2 cellular contexts compared by ENCODE assay signal in the genomic region with DNA sequence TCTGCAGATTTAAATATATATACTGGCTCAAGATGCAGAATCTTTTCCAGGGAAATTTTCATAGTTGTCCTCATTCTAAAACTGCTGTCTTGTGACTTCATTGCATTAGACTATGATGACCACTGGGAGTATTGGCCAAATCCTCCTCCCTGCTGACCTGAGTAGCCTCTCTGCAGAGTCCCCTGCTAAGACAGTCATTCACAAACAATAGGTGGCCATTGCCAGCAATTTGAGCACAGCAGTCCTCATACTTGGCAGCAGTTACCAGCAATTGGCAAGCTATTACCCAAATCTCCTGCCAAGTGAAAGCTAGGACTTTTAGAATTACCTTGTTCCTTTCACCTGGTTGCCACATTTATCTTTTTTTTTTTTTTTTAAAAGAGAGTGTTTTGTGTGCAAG.
TF ChIP-seq lines count a peak whose summit lies in the region.

No MANE protein-coding gene starts in this region.

TF ChIP-seq in liver, 16 proteins besides CTCF, POLR2A, EP300 and RAD21 (continued from another document):
- TF ChIP-seq, protein P1, sequence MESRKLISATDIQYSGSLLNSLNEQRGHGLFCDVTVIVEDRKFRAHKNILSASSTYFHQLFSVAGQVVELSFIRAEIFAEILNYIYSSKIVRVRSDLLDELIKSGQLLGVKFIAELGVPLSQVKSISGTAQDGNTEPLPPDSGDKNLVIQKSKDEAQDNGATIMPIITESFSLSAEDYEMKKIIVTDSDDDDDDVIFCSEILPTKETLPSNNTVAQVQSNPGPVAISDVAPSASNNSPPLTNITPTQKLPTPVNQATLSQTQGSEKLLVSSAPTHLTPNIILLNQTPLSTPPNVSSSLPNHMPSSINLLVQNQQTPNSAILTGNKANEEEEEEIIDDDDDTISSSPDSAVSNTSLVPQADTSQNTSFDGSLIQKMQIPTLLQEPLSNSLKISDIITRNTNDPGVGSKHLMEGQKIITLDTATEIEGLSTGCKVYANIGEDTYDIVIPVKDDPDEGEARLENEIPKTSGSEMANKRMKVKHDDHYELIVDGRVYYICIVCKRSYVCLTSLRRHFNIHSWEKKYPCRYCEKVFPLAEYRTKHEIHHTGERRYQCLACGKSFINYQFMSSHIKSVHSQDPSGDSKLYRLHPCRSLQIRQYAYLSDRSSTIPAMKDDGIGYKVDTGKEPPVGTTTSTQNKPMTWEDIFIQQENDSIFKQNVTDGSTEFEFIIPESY (IDR thresholded peaks at IDR 0.05), result no peak
- TF ChIP-seq, protein P2, sequence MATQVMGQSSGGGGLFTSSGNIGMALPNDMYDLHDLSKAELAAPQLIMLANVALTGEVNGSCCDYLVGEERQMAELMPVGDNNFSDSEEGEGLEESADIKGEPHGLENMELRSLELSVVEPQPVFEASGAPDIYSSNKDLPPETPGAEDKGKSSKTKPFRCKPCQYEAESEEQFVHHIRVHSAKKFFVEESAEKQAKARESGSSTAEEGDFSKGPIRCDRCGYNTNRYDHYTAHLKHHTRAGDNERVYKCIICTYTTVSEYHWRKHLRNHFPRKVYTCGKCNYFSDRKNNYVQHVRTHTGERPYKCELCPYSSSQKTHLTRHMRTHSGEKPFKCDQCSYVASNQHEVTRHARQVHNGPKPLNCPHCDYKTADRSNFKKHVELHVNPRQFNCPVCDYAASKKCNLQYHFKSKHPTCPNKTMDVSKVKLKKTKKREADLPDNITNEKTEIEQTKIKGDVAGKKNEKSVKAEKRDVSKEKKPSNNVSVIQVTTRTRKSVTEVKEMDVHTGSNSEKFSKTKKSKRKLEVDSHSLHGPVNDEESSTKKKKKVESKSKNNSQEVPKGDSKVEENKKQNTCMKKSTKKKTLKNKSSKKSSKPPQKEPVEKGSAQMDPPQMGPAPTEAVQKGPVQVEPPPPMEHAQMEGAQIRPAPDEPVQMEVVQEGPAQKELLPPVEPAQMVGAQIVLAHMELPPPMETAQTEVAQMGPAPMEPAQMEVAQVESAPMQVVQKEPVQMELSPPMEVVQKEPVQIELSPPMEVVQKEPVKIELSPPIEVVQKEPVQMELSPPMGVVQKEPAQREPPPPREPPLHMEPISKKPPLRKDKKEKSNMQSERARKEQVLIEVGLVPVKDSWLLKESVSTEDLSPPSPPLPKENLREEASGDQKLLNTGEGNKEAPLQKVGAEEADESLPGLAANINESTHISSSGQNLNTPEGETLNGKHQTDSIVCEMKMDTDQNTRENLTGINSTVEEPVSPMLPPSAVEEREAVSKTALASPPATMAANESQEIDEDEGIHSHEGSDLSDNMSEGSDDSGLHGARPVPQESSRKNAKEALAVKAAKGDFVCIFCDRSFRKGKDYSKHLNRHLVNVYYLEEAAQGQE (IDR thresholded peaks at IDR 0.05), result no peak
- TF ChIP-seq SP1 (IDR thresholded peaks at IDR 0.05) (no peak), HNF4G (IDR thresholded peaks at IDR 0.05) (no peak), FOXA1 (IDR thresholded peaks at IDR 0.05) (no peak), MAX (IDR thresholded peaks at IDR 0.05) (no peak)

TF ChIP-seq in HepG2, 621 proteins besides CTCF, POLR2A, EP300 and RAD21 (continued from another document):
- TF ChIP-seq, protein P3, sequence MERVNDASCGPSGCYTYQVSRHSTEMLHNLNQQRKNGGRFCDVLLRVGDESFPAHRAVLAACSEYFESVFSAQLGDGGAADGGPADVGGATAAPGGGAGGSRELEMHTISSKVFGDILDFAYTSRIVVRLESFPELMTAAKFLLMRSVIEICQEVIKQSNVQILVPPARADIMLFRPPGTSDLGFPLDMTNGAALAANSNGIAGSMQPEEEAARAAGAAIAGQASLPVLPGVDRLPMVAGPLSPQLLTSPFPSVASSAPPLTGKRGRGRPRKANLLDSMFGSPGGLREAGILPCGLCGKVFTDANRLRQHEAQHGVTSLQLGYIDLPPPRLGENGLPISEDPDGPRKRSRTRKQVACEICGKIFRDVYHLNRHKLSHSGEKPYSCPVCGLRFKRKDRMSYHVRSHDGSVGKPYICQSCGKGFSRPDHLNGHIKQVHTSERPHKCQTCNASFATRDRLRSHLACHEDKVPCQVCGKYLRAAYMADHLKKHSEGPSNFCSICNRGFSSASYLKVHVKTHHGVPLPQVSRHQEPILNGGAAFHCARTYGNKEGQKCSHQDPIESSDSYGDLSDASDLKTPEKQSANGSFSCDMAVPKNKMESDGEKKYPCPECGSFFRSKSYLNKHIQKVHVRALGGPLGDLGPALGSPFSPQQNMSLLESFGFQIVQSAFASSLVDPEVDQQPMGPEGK (CRISPR knock-in tag; IDR thresholded peaks at IDR 0.05), result no peak
- TF ChIP-seq RXRB (CRISPR knock-in tag; IDR thresholded peaks at IDR 0.05; ENCODE audit: borderline replicate concordance) (no peak), SP2 (CRISPR knock-in tag; IDR thresholded peaks at IDR 0.05) (no peak), ZMYM2 (CRISPR knock-in tag; IDR thresholded peaks at IDR 0.05) (no peak)
